Comparison of ENCODE assay signal across 24 cellular contexts in genomic region chr7:121307021-121307575, GRCh38. TPM values are rescaled to one million over a fixed set of nuclear protein-coding genes. Genes with fewer than 3 reads are reported as not detected.
DNase-seq lines count a peak whose midpoint lies in the region; ATAC-seq, FAIRE-seq and TF ChIP-seq lines count a peak whose summit lies in the region.
"Had no signal": no experiment of that assay in that cellular context is flagged by ENCODE, and none has a peak within 500 bp of the region (broad histone marks: within the 10 kb centered on the region; RNA-seq: fewer than 3 reads in every experiment).

No MANE protein-coding gene starts in this region.

- H3K36me3 ChIP-seq in OCI-LY3 (replicated peaks; ENCODE audit: low read depth, low read length), result no peaks in the 10 kb centered on the region

- no peak overlapping the region for H3K4me3 ChIP-seq in OCI-LY3 (ENCODE audit: low read length)
- H3K4me3 ChIP-seq: BLaER1 had no signal

- H3K4me3 Mint-ChIP-seq in activated T-helper 17 cell treated with anti-CD3 and anti-CD28 coated beads, Interleukin-2, amount 50 U/mL, for 72 hours, result no peak overlapping the region
- H3K4me3 Mint-ChIP-seq: activated naive CD8-positive, alpha-beta T cell treated with anti-CD3 and anti-CD28 coated beads for 36 hours; activated T-cell treated with anti-CD3 and anti-CD28 coated beads, Interleukin-2, amount 50 U/mL, for 72 hours; natural killer cell had no signal

- no peaks in the 10 kb centered on the region for H3K9me3 Mint-ChIP-seq in activated T-helper 17 cell treated with anti-CD3 and anti-CD28 coated beads, Interleukin-2, amount 50 U/mL, for 72 hours
- H3K9me3 Mint-ChIP-seq: natural killer cell had no signal

- H3K27ac Mint-ChIP-seq in activated T-helper 17 cell treated with anti-CD3 and anti-CD28 coated beads, Interleukin-2, amount 50 U/mL, for 72 hours, result no peak overlapping the region
- H3K27ac Mint-ChIP-seq: activated naive CD8-positive, alpha-beta T cell treated with anti-CD3 and anti-CD28 coated beads for 36 hours; activated T-cell treated with anti-CD3 and anti-CD28 coated beads, Interleukin-2, amount 50 U/mL, for 72 hours; natural killer cell had no signal

- H3K9me3 ChIP-seq in OCI-LY3 (ENCODE audit: insufficient read depth, low read length), result no peaks in the 10 kb centered on the region; the same call in 1 of the 2 replicates

- DNase-seq in ELF-1 (ENCODE audit: low read depth, low spot score) (peak; percentile 9), H54 (ENCODE audit: insufficient read length, low spot score) (no peak), foreskin melanocyte (peak; percentile 66), NOMO-1 treated with DMSO at 0.1 percent for 48 hours (lab: John Stamatoyannopoulos, UW; ENCODE audit: unreplicated experiment) (no peak), ecto neural progenitor cell (ENCODE audit: low spot score) (no peak)
- no peak for DNase-seq in stimulated activated CD8-positive, alpha-beta memory T cell treated with anti-CD3 and anti-CD28 coated beads, Interleukin-4, amount 100 ng/mL, for 48 hours
- DNase-seq: ACHN; activated CD4-positive, alpha-beta T cell treated with anti-CD3 and anti-CD28 coated beads for 1 hour; activated CD8-positive, alpha-beta memory T cell treated with anti-CD3 and anti-CD28 coated beads for 24 hours; activated naive CD8-positive, alpha-beta T cell treated with anti-CD3 and anti-CD28 coated beads for 36 hours; activated T-cell treated with anti-CD3 and anti-CD28 coated beads, Interleukin-2, amount 50 U/mL, for 72 hours; DMS79; natural killer cell; NCI-H1694; NCI-H510A; NK-92 treated with Interleukin-12 subunit alpha and Interleukin-12 subunit beta, amount 100 ng/mL, for 24 hours; stimulated activated CD4-positive, alpha-beta T cell treated with anti-CD3 and anti-CD28 coated beads, Interleukin-4, amount 100 ng/mL, for 1 hour; stimulated activated naive CD4-positive, alpha-beta T cell treated with Interleukin-2 at 50 U/mL for 16 hours had no signal

- peak; percentile 15 for FAIRE-seq in H54 (lab: Jason Lieb, UNC)

- H3K9ac ChIP-seq in OCI-LY3 (ENCODE audit: low read length), result no peak overlapping the region
- H3K9ac ChIP-seq: BLaER1 had no signal

- TF ChIP-seq POLR2A in H54 (IDR thresholded peaks at IDR 0.05; ENCODE audit: low read depth, low read length), result no peak

- H3K79me2 ChIP-seq in OCI-LY3 (ENCODE audit: low read length), result no peaks in the 10 kb centered on the region

- peaks cover 25% of the 10 kb centered on the region for H3K4me1 ChIP-seq in OCI-LY3 (ENCODE audit: low read length)

- H3K27me3 Mint-ChIP-seq in activated T-helper 17 cell treated with anti-CD3 and anti-CD28 coated beads, Interleukin-2, amount 50 U/mL, for 72 hours, result peaks cover 31% of the 10 kb centered on the region

- no peak overlapping the region for H2AFZ ChIP-seq in OCI-LY3 (ENCODE audit: low read depth, low read length)

- H3K4me2 ChIP-seq in OCI-LY3 (ENCODE audit: low read length), result peak overlapping the region; percentile 52
- H3K4me2 ChIP-seq: BLaER1 had no signal

- H3K27me3 ChIP-seq in OCI-LY3 (ENCODE audit: low read depth, low read length), result no peaks in the 10 kb centered on the region
- H3K27me3 ChIP-seq: BLaER1 had no signal

- H3K27ac ChIP-seq in OCI-LY3 (ENCODE audit: low read length), result no peak overlapping the region
- H3K27ac ChIP-seq: BLaER1 had no signal

- H3K4me1 Mint-ChIP-seq in activated T-helper 17 cell treated with anti-CD3 and anti-CD28 coated beads, Interleukin-2, amount 50 U/mL, for 72 hours, result no peaks in the 10 kb centered on the region
- H3K4me1 Mint-ChIP-seq: natural killer cell had no signal

- TF ChIP-seq CTCF in OCI-LY3 (IDR thresholded peaks at IDR 0.05; ENCODE audit: low read depth, low read length), result no peak

- H4K20me1 ChIP-seq in OCI-LY3 (ENCODE audit: insufficient read depth, low read length), result no peaks in the 10 kb centered on the region
- H4K20me1 ChIP-seq: BLaER1 had no signal

- no peaks in the 10 kb centered on the region for H3K36me3 Mint-ChIP-seq in activated T-helper 17 cell treated with anti-CD3 and anti-CD28 coated beads, Interleukin-2, amount 50 U/mL, for 72 hours (ENCODE audit: low read depth)
- H3K36me3 Mint-ChIP-seq: activated naive CD8-positive, alpha-beta T cell treated with anti-CD3 and anti-CD28 coated beads for 36 hours; natural killer cell had no signal

- no peak for ATAC-seq in activated T-helper 17 cell treated with anti-CD3 and anti-CD28 coated beads, Interleukin-2, amount 50 U/mL, for 72 hours (replicated peaks)
- ATAC-seq: natural killer cell had no signal

RNA-seq across cellular contexts. Expression of gene WNT16, which starts 21.7 kb away (rescaled TPM):
- not detected for total RNA-seq in activated T-helper 17 cell treated with anti-CD3 and anti-CD28 coated beads, Interleukin-2, amount 50 U/mL, for 72 hours
- total RNA-seq: activated naive CD8-positive, alpha-beta T cell treated with anti-CD3 and anti-CD28 coated beads for 36 hours; activated T-cell treated with anti-CD3 and anti-CD28 coated beads, Interleukin-2, amount 50 U/mL, for 72 hours; epithelial cell of proximal tubule; HT-29; natural killer cell; T-helper 1 cell treated with Interleukin-12 subunit alpha and Interleukin-12 subunit beta and Interleukin-4 antibody, amounts not matched to agents 30 ng/mL and 1 ng/mL, for 36 hours had no signal

Comparison
In these comparisons a context has a peak if more than half of its experiments do, and no peak if none do; other contexts are left out.
1. DNase-seq: peak in ELF-1 (single experiment) and foreskin melanocyte (single experiment); none in H54 (single experiment), NOMO-1 treated with DMSO at 0.1 percent for 48 hours (single experiment), stimulated activated CD8-positive, alpha-beta memory T cell treated with anti-CD3 and anti-CD28 coated beads, Interleukin-4, amount 100 ng/mL, for 48 hours (single experiment) and ecto neural progenitor cell (single experiment).